ENCODE assay signal across 1 cellular context in the genomic region with DNA sequence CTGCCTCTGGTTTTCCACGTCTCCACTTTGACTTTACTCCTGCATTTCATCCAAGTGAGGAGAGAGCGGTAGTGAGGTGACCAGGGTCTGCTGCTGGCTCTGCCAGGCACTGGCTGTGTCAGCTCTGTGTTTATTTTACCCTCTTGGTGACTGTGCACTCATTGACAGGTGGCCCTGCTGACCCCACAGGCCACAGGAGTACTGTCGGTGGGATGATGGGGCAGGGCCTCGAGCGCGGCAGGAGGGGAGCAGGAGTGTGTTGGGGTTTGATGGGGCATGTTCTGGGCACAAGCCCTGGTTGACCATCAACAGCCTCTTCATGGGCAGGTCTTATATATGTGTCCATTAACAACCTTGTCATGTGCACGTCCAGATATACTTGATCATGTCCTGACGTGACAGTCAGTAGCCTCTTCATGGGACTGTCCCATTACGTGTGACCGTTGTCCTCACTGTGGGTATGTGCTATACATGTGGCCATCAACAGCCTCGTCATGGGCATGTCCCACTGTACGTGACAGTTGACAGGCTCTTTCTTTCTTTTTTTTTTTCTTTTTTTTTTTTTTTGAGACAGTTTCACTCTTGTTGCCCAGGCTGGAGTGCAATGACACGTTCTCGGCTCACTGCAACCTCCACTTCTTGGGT.
TF ChIP-seq lines count a peak whose summit lies in the region.

No MANE protein-coding gene starts in this region.

TF ChIP-seq in HepG2, 621 proteins besides CTCF, POLR2A, EP300 and RAD21:
- TF ChIP-seq IKZF4 (CRISPR knock-in tag; IDR thresholded peaks at IDR 0.05; ENCODE audit: borderline replicate concordance, low read depth, not compliant biosample characterization): no peak
- TF ChIP-seq, protein P1, sequence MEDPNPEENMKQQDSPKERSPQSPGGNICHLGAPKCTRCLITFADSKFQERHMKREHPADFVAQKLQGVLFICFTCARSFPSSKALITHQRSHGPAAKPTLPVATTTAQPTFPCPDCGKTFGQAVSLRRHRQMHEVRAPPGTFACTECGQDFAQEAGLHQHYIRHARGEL (CRISPR knock-in tag; IDR thresholded peaks at IDR 0.05): no peak
TF ChIP-seq in HepG2: peak in this region for 0.
